8 cellular contexts compared by ENCODE assay signal in genomic region chrX:153964105-153964504, GRCh38. TPM values are rescaled to one million over a fixed set of nuclear protein-coding genes. Genes with fewer than 3 reads are reported as not detected.
"Had no signal": no experiment of that assay in that cellular context is flagged by ENCODE, and none has a peak within 500 bp of the region (broad histone marks: within the 10 kb centered on the region; RNA-seq: fewer than 3 reads in every experiment).

No MANE protein-coding gene starts in this region.

- H3K27ac ChIP-seq: GM23248, HL-60 had no signal

- H3K27me3 Mint-ChIP-seq: IgD-negative memory B cell had no signal

- H3K9me3 ChIP-seq: HAP-1 had no signal

- H2AFZ ChIP-seq: GM23248 had no signal

- DNase-seq: GM23248, GOT3, H7 had no signal

- H3K9ac ChIP-seq: GM23248 had no signal

- FAIRE-seq: HepG2 had no signal

- ATAC-seq: HCT116, HepG2 had no signal

- H3K36me3 Mint-ChIP-seq: IgD-negative memory B cell had no signal

- H3K9me3 Mint-ChIP-seq: IgD-negative memory B cell had no signal

- H3K4me3 ChIP-seq: GM23248, HAP-1 had no signal

RNA-seq across cellular contexts. Expression of gene RENBP, which starts 19.7 kb away (rescaled TPM):
- polyA plus RNA-seq: GM23248 had no signal
